ENCODE assay signal across 22 cellular contexts in genomic region chr6:98382246-98382645, GRCh38.
DNase-seq lines count a peak whose midpoint lies in the region; ATAC-seq and TF ChIP-seq lines count a peak whose summit lies in the region.
"Had no signal": no experiment of that assay in that cellular context is flagged by ENCODE, and none has a peak within 500 bp of the region (broad histone marks: within the 10 kb centered on the region; RNA-seq: fewer than 3 reads in every experiment).

No MANE protein-coding gene starts in this region.

- H3K36me3 ChIP-seq in GM23338 (ENCODE audit: insufficient read depth) (no peaks in the 10 kb centered on the region), neural progenitor cell (no peaks in the 10 kb centered on the region), mucosa of descending colon (ENCODE audit: low read depth) (no peaks in the 10 kb centered on the region)
- H3K36me3 ChIP-seq: SJSA1 had no signal

- H3K4me1 ChIP-seq in GM23338 (ENCODE audit: insufficient read depth) (peaks cover 14% of the 10 kb centered on the region), neural progenitor cell (peaks cover 17% of the 10 kb centered on the region), mucosa of descending colon (ENCODE audit: low read depth) (no peaks in the 10 kb centered on the region)
- H3K4me1 ChIP-seq: SJSA1 had no signal

- H3K9me3 Mint-ChIP-seq in GM23338: no peaks in the 10 kb centered on the region
- H3K9me3 Mint-ChIP-seq in WTC11: peaks cover 11% of the 10 kb centered on the region
- peaks cover 11% of the 10 kb centered on the region for H3K9me3 Mint-ChIP-seq in neural progenitor cell
- H3K9me3 Mint-ChIP-seq in activated CD8-positive, alpha-beta memory T cell treated with anti-CD3 and anti-CD28 coated beads, Interleukin-2, amount 10 ng/mL, durations not matched to agents 7 days and 5 days (ENCODE audit: low read depth): no peaks in the 10 kb centered on the region

- H3K4me1 Mint-ChIP-seq in GM23338: peaks cover 27% of the 10 kb centered on the region
- peaks cover 29% of the 10 kb centered on the region for H3K4me1 Mint-ChIP-seq in WTC11
- peaks cover 36% of the 10 kb centered on the region for H3K4me1 Mint-ChIP-seq in neural progenitor cell
- H3K4me1 Mint-ChIP-seq in activated CD8-positive, alpha-beta memory T cell treated with anti-CD3 and anti-CD28 coated beads, Interleukin-2, amount 10 ng/mL, durations not matched to agents 7 days and 5 days: no peaks in the 10 kb centered on the region
- H3K4me1 Mint-ChIP-seq: B cell had no signal

- H3F3A ChIP-seq in GM23338 (replicated peaks; ENCODE audit: low read depth) (no peaks in the 10 kb centered on the region), neural progenitor cell (ENCODE audit: low read depth) (peaks cover 4% of the 10 kb centered on the region)

- H4K20me1 ChIP-seq in GM23338 (replicated peaks; ENCODE audit: insufficient read depth): no peaks in the 10 kb centered on the region
- no peaks in the 10 kb centered on the region for H4K20me1 ChIP-seq in neural progenitor cell (ENCODE audit: low read depth)

- H3K9me2 ChIP-seq in GM23338 (ENCODE audit: insufficient read depth): no peaks in the 10 kb centered on the region

- TF ChIP-seq CTCF in GM23338 (conservative IDR thresholded peaks at IDR 0.05; ENCODE audit: low read depth in 2 of 2): no peak
- TF ChIP-seq CTCF in WTC11 (IDR thresholded peaks at IDR 0.05): no peak
- TF ChIP-seq CTCF in neural progenitor cell (IDR thresholded peaks at IDR 0.05): no peak
- no peak for TF ChIP-seq CTCF in mucosa of descending colon (IDR thresholded peaks at IDR 0.05)

- POLR2A ChIA-PET in WTC11 (lab: Charles Lee): no interaction called here

- CTCF ChIA-PET in WTC11 (lab: Charles Lee): interaction anchor here (1.4 kb wide), 1 partner anchor 255 kb away, joined by 3 read pairs; no protein-coding TSS in a partner anchor
- CTCF ChIA-PET in activated CD8-positive, alpha-beta memory T cell treated with anti-CD3 and anti-CD28 coated beads, Interleukin-2, amount 10 ng/mL, durations not matched to agents 7 days and 5 days (lab: Charles Lee): no interaction called here

- H3K4me2 ChIP-seq in GM23338 (no peak overlapping the region), neural progenitor cell (no peak overlapping the region)

- H3K27ac Mint-ChIP-seq in GM23338: no peak overlapping the region
- no peak overlapping the region for H3K27ac Mint-ChIP-seq in WTC11
- H3K27ac Mint-ChIP-seq in neural progenitor cell: peak overlapping the region; percentile 13
- no peak overlapping the region for H3K27ac Mint-ChIP-seq in activated CD8-positive, alpha-beta memory T cell treated with anti-CD3 and anti-CD28 coated beads, Interleukin-2, amount 10 ng/mL, durations not matched to agents 7 days and 5 days
- H3K27ac Mint-ChIP-seq: B cell had no signal

- H2AFZ ChIP-seq in GM23338 (no peak overlapping the region), neural progenitor cell (replicated peaks) (no peak overlapping the region)

- H3K4me3 ChIP-seq in GM23338 (no peak overlapping the region), neural progenitor cell (no peak overlapping the region), mucosa of descending colon (no peak overlapping the region)
- H3K4me3 ChIP-seq: K562, SJSA1 had no signal

- H3K9me3 ChIP-seq in neural progenitor cell (ENCODE audit: low read depth): no peaks in the 10 kb centered on the region
- H3K9me3 ChIP-seq in mucosa of descending colon: no peaks in the 10 kb centered on the region
- H3K9me3 ChIP-seq: SJSA1 had no signal

- no peak overlapping the region for H3K9ac ChIP-seq in neural progenitor cell

- H3K79me2 ChIP-seq in GM23338 (replicated peaks; ENCODE audit: insufficient read depth) (no peaks in the 10 kb centered on the region), neural progenitor cell (ENCODE audit: low read depth) (no peaks in the 10 kb centered on the region)

- no peaks in the 10 kb centered on the region for H3K36me3 Mint-ChIP-seq in GM23338 (ENCODE audit: low read depth)
- no peaks in the 10 kb centered on the region for H3K36me3 Mint-ChIP-seq in WTC11
- no peaks in the 10 kb centered on the region for H3K36me3 Mint-ChIP-seq in neural progenitor cell
- H3K36me3 Mint-ChIP-seq in activated CD8-positive, alpha-beta memory T cell treated with anti-CD3 and anti-CD28 coated beads, Interleukin-2, amount 10 ng/mL, durations not matched to agents 7 days and 5 days: no peaks in the 10 kb centered on the region

- H3K27me3 ChIP-seq in GM23338 (ENCODE audit: insufficient read depth) (no peaks in the 10 kb centered on the region), neural progenitor cell (no peaks in the 10 kb centered on the region)
- H3K27me3 ChIP-seq: SJSA1 had no signal

- H3K27ac ChIP-seq in GM23338 (ENCODE audit: low read depth) (no peak overlapping the region), neural progenitor cell (no peak overlapping the region)
- H3K27ac ChIP-seq: 22Rv1, SJSA1 had no signal

- H3K4me3 Mint-ChIP-seq in GM23338 (no peak overlapping the region), WTC11 (no peak overlapping the region), neural progenitor cell (no peak overlapping the region)
- H3K4me3 Mint-ChIP-seq in activated CD8-positive, alpha-beta memory T cell treated with anti-CD3 and anti-CD28 coated beads, Interleukin-2, amount 10 ng/mL, durations not matched to agents 7 days and 5 days: no peak overlapping the region
- H3K4me3 Mint-ChIP-seq: B cell had no signal

- intact Hi-C loops in mucosa of descending colon (cut with DNase I, micrococcal nuclease): no loop called here

- H3K27me3 Mint-ChIP-seq in GM23338 (ENCODE audit: insufficient read depth, low read depth, poor library complexity): peaks cover 2% of the 10 kb centered on the region
- no peaks in the 10 kb centered on the region for H3K27me3 Mint-ChIP-seq in WTC11 (ENCODE audit: low read depth)
- no peaks in the 10 kb centered on the region for H3K27me3 Mint-ChIP-seq in neural progenitor cell (ENCODE audit: insufficient read depth, low read depth)
- no peaks in the 10 kb centered on the region for H3K27me3 Mint-ChIP-seq in activated CD8-positive, alpha-beta memory T cell treated with anti-CD3 and anti-CD28 coated beads, Interleukin-2, amount 10 ng/mL, durations not matched to agents 7 days and 5 days
- H3K27me3 Mint-ChIP-seq: B cell had no signal

- DNase-seq in NCI-H1417 (lab: John Stamatoyannopoulos, UW) (peak in 2 of 3 experiments; percentile 47 to 76), NCI-H1417 treated with DMSO at 0.1 percent for 48 hours (lab: John Stamatoyannopoulos, UW) (no peak), GM23338 (ENCODE audit: low spot score) (no peak), WTC11 (ENCODE audit: low spot score) (no peak), neural progenitor cell (ENCODE audit: low spot score) (no peak), mucosa of descending colon (no peak), mesenteric fat pad (ENCODE audit: low spot score) (no peak)
- no peak for DNase-seq in activated CD8-positive, alpha-beta memory T cell treated with anti-CD3 and anti-CD28 coated beads, Interleukin-2, amount 10 ng/mL, durations not matched to agents 7 days and 5 days
- DNase-seq: DMS153, DND-41, HCEC 1CT, Kasumi-1, NCI-H1105, NCI-H1694 treated with DMSO at 0.1 percent for 48 hours, NCI-H2081, NCI-H2227 treated with DMSO at 0.1 percent for 48 hours, NCI-H526 treated with DMSO at 0.1 percent for 48 hours, Right ventricle myocardium superior had no signal

- ATAC-seq in GM23338: peak; percentile 56; the same call in 2 of the 3 replicates
- ATAC-seq in WTC11: peak; percentile 53
- ATAC-seq in activated CD8-positive, alpha-beta memory T cell treated with anti-CD3 and anti-CD28 coated beads, Interleukin-2, amount 10 ng/mL, durations not matched to agents 7 days and 5 days: no peak
- ATAC-seq in mucosa of descending colon: no peak
- ATAC-seq: K562 had no signal

TF ChIP-seq in WTC11, 78 proteins besides CTCF, POLR2A, EP300 and RAD21 (continues in another document):
- TF ChIP-seq NR3C1 (CRISPR knock-in tag; conservative IDR thresholded peaks at IDR 0.05; ENCODE audit: low read depth): no peak
- no peak for TF ChIP-seq STAT6 (CRISPR knock-in tag; conservative IDR thresholded peaks at IDR 0.05; ENCODE audit: low read depth)
- TF ChIP-seq MAX (CRISPR knock-in tag; IDR thresholded peaks at IDR 0.05): no peak
- no peak for TF ChIP-seq ETV6 (CRISPR knock-in tag; IDR thresholded peaks at IDR 0.05)
- no peak for TF ChIP-seq CREB1 (CRISPR knock-in tag; IDR thresholded peaks at IDR 0.05)
- TF ChIP-seq SMAD4 (CRISPR knock-in tag; IDR thresholded peaks at IDR 0.05): no peak

Comparison
In these comparisons a context has a peak if more than half of its experiments do, and no peak if none do; other contexts are left out.
1. DNase-seq: peak in NCI-H1417 (2 of 3); none in NCI-H1417 treated with DMSO at 0.1 percent for 48 hours (single experiment), GM23338 (single experiment), WTC11 (single experiment), neural progenitor cell (single experiment), activated CD8-positive, alpha-beta memory T cell treated with anti-CD3 and anti-CD28 coated beads, Interleukin-2, amount 10 ng/mL, durations not matched to agents 7 days and 5 days (single experiment), mucosa of descending colon (0 of 3) and mesenteric fat pad (single experiment).
2. ATAC-seq: peak in GM23338 (single experiment) and WTC11 (single experiment); none in activated CD8-positive, alpha-beta memory T cell treated with anti-CD3 and anti-CD28 coated beads, Interleukin-2, amount 10 ng/mL, durations not matched to agents 7 days and 5 days (single experiment) and mucosa of descending colon (single experiment).